Comparison of ENCODE assay signal across 22 cellular contexts in genomic region chr3:72830452-72831217, GRCh38. TPM values are rescaled to one million over a fixed set of nuclear protein-coding genes. Genes with fewer than 3 reads are reported as not detected.
DNase-seq lines count a peak whose midpoint lies in the region; ATAC-seq, FAIRE-seq and TF ChIP-seq lines count a peak whose summit lies in the region.
"Had no signal": no experiment of that assay in that cellular context is flagged by ENCODE, and none has a peak within 500 bp of the region (broad histone marks: within the 10 kb centered on the region; RNA-seq: fewer than 3 reads in every experiment).

No MANE protein-coding gene starts in this region.

- no peak overlapping the region for H3K56ac ChIP-seq in IMR-90 (ENCODE audit: extremely low read depth, insufficient read depth, low read length)

- in situ Hi-C loops in IMR-90 (cut with MboI; ENCODE audit: low sequenced_read_pairs): no loop called here

- H3K4me3 ChIP-seq in IMR-90 (ENCODE audit: insufficient read depth, low read depth, low read length) (no peak overlapping the region), choroid plexus epithelial cell (ENCODE audit: low read depth, low read length) (no peak overlapping the region), pancreas (no peak overlapping the region), suprapubic skin (no peak overlapping the region)
- H3K4me3 ChIP-seq: body of pancreas, gastrocnemius medialis, neural progenitor cell, spleen, upper lobe of left lung had no signal

- H4K20me1 ChIP-seq in IMR-90 (ENCODE audit: insufficient read depth, low read length): no peaks in the 10 kb centered on the region

- H2AFZ ChIP-seq in IMR-90 (replicated peaks; ENCODE audit: low read length, poor library complexity): no peak overlapping the region
- H2AFZ ChIP-seq: neural progenitor cell had no signal

- TF ChIP-seq EP300 in suprapubic skin (IDR thresholded peaks at IDR 0.05): no peak

- no TSS peak for BruUV-seq in IMR-90 (replicated peaks; lab: Mats Ljungman, UMichigan)

- H2BK15ac ChIP-seq in IMR-90 (ENCODE audit: low read depth, low read length): no peak overlapping the region

- H3K36me3 ChIP-seq in IMR-90 (ENCODE audit: control insufficient read depth, insufficient read depth, low read length): peaks cover 4% of the 10 kb centered on the region; the same call in 1 of the 2 replicates
- H3K36me3 ChIP-seq in pancreas: no peaks in the 10 kb centered on the region
- peaks cover 13% of the 10 kb centered on the region for H3K36me3 ChIP-seq in suprapubic skin
- H3K36me3 ChIP-seq: neural progenitor cell had no signal

- FAIRE-seq in pancreas (lab: Jason Lieb, UNC): peak; percentile 17
- FAIRE-seq: endothelial cell of umbilical vein had no signal

- H3K9me1 ChIP-seq in IMR-90 (ENCODE audit: insufficient read depth, low read length): peaks cover 5% of the 10 kb centered on the region

- intact Hi-C loops in IMR-90 (cut with micrococcal nuclease): no loop called here
- intact Hi-C loops in pancreas (cut with DNase I): no loop called here

- H2BK120ac ChIP-seq in IMR-90 (ENCODE audit: low read depth, low read length): no peak overlapping the region

- H3K4ac ChIP-seq in IMR-90 (ENCODE audit: low read depth, low read length): no peak overlapping the region

- no peaks in the 10 kb centered on the region for H3K4me1 ChIP-seq in IMR-90 (ENCODE audit: control insufficient read depth, insufficient read depth, low read length)
- H3K4me1 ChIP-seq in pancreas: no peaks in the 10 kb centered on the region
- no peaks in the 10 kb centered on the region for H3K4me1 ChIP-seq in suprapubic skin
- H3K4me1 ChIP-seq: BE2C, body of pancreas, gastrocnemius medialis, neural progenitor cell, spleen, upper lobe of left lung had no signal

- peaks cover 13 to 14% of the 10 kb centered on the region in 2 experiments; a peak in 3 of 4 replicates for H3K79me1 ChIP-seq in IMR-90 (ENCODE audit: low read depth in 1 of 2, low read length in 2 of 2)

- dilution Hi-C loops in IMR-90 (cut with HindIII; ENCODE audit: low sequenced_read_pairs, unreplicated experiment): no loop called here

- POLR2A ChIA-PET in IMR-90 (lab: Charles Lee; ENCODE audit: unreplicated experiment): no interaction called here

- TF ChIP-seq CTCF in IMR-90 (conservative IDR thresholded peaks at IDR 0.05; ENCODE audit: low read depth, low read length) (no peak), choroid plexus epithelial cell (conservative IDR thresholded peaks at IDR 0.05; ENCODE audit: low read depth, low read length) (no peak), pancreas (IDR thresholded peaks at IDR 0.05) (no peak), suprapubic skin (IDR thresholded peaks at IDR 0.05) (no peak)

- H2AK9ac ChIP-seq in IMR-90 (replicated peaks; ENCODE audit: low read depth, low read length, poor library complexity): no peak overlapping the region

- no peak overlapping the region for H4K5ac ChIP-seq in IMR-90 (ENCODE audit: low read depth, low read length)

- peak; percentile 82 for DNase-seq in IMR-90
- peak; percentile 64 for DNase-seq in choroid plexus epithelial cell (ENCODE audit: low read depth)
- no peak for DNase-seq in pancreas
- DNase-seq in suprapubic skin (ENCODE audit: low spot score in 2 of 2): no peak
- DNase-seq in NAMALWA (ENCODE audit: low spot score): no peak
- DNase-seq: activated CD4-positive, alpha-beta T cell treated with anti-CD3 and anti-CD28 coated beads for 36 hours; BE2C; body of pancreas; COR-L47; gastrocnemius medialis; GOT3; left cardiac atrium; NCI-H1105 treated with DMSO at 0.1 percent for 48 hours; NCI-H2107; NCI-H510A; spleen; stimulated activated CD4-positive, alpha-beta T cell treated with anti-CD3 and anti-CD28 coated beads, Interleukin-4, amount 100 ng/mL, for 4 hours; upper lobe of left lung had no signal

- H3K9me3 ChIP-seq in IMR-90 (ENCODE audit: control insufficient read depth, insufficient read depth, low read length): no peaks in the 10 kb centered on the region
- no peaks in the 10 kb centered on the region for H3K9me3 ChIP-seq in pancreas
- no peaks in the 10 kb centered on the region for H3K9me3 ChIP-seq in suprapubic skin
- H3K9me3 ChIP-seq: BE2C, gastrocnemius medialis, spleen, upper lobe of left lung had no signal

- no peak overlapping the region for H4K91ac ChIP-seq in IMR-90 (ENCODE audit: insufficient read depth, low read depth, low read length)

- ATAC-seq in IMR-90 (ENCODE audit: low read depth): peak; percentile 82
- ATAC-seq in pancreas: no peak
- no peak for ATAC-seq in GM21367 (IDR thresholded peaks at IDR 0.05; ENCODE audit: unreplicated experiment)
- ATAC-seq: activated CD4-positive, alpha-beta T cell treated with anti-CD3 and anti-CD28 coated beads for 36 hours; activated naive CD4-positive, alpha-beta T cell treated with anti-CD3 and anti-CD28 coated beads, Interleukin-2, amount 50 U/mL, for 72 hours; body of pancreas; gastrocnemius medialis; left cardiac atrium had no signal

- no peak for TF ChIP-seq POLR2A in IMR-90 (IDR thresholded peaks at IDR 0.05; ENCODE audit: low read depth, low read length)
- TF ChIP-seq POLR2A in suprapubic skin (IDR thresholded peaks at IDR 0.05): no peak

- no peak overlapping the region for H3K4me2 ChIP-seq in IMR-90 (ENCODE audit: low read depth, low read length)
- H3K4me2 ChIP-seq: neural progenitor cell had no signal

- H3K14ac ChIP-seq in IMR-90 (replicated peaks; ENCODE audit: low read depth, low read length): no peak overlapping the region

- CTCF ChIA-PET in IMR-90 (lab: Yijun Ruan, JAX): interaction anchor here (0.5 to 0.9 kb wide), 3 partner anchors 12 to 1738 kb away, joined by 3 to 4 read pairs (median 4); no protein-coding TSS in a partner anchor

- no peak overlapping the region for H2AK5ac ChIP-seq in IMR-90 (ENCODE audit: low read depth, low read length)

- no peak overlapping the region for H3K9ac ChIP-seq in IMR-90 (ENCODE audit: low read depth, low read length)
- H3K9ac ChIP-seq: neural progenitor cell had no signal

- H3K18ac ChIP-seq in IMR-90 (ENCODE audit: low read depth, low read length): no peak overlapping the region

- H4K8ac ChIP-seq in IMR-90 (ENCODE audit: low read depth in 2 of 2, low read length in 2 of 2): no peak overlapping the region

- TF ChIP-seq RAD21 in IMR-90 (IDR thresholded peaks at IDR 0.05; ENCODE audit: low read length): no peak

- H3K23ac ChIP-seq in IMR-90 (ENCODE audit: low read depth, low read length): no peak overlapping the region

- H2BK20ac ChIP-seq in IMR-90 (ENCODE audit: low read depth, low read length): no peak overlapping the region

- H3K27me3 ChIP-seq in IMR-90 (ENCODE audit: control insufficient read depth, insufficient read depth, low read length): no peaks in the 10 kb centered on the region
- H3K27me3 ChIP-seq in pancreas: no peaks in the 10 kb centered on the region
- no peaks in the 10 kb centered on the region for H3K27me3 ChIP-seq in suprapubic skin
- H3K27me3 ChIP-seq: BE2C, body of pancreas, gastrocnemius medialis, neural progenitor cell, spleen, upper lobe of left lung had no signal

- H2BK5ac ChIP-seq in IMR-90 (ENCODE audit: low read depth, low read length, poor library complexity, severe bottlenecking): peak overlapping the region; percentile 83

- H3K27ac ChIP-seq in IMR-90 (ENCODE audit: insufficient read depth, low read length) (no peak overlapping the region), pancreas (no peak overlapping the region), suprapubic skin (no peak overlapping the region)
- H3K27ac ChIP-seq: body of pancreas, gastrocnemius medialis, neural progenitor cell, spleen, upper lobe of left lung had no signal

TF ChIP-seq in IMR-90, 13 proteins besides CTCF, POLR2A, EP300 and RAD21:
- no peak for TF ChIP-seq RCOR1 (IDR thresholded peaks at IDR 0.05; ENCODE audit: insufficient replicate concordance, low read length)
- TF ChIP-seq FOS (IDR thresholded peaks at IDR 0.05; ENCODE audit: low read depth, low read length): peak; percentile 59; the same call in 1 of the 2 replicates
- peak; percentile 96 for TF ChIP-seq MAFK (IDR thresholded peaks at IDR 0.05; ENCODE audit: low read depth, low read length)

RNA-seq across cellular contexts. Expression of gene SHQ1, which starts 17.6 kb away (rescaled TPM):
- total RNA-seq in IMR-90 (2012; rRNA removed) (19.4 and 28.6 TPM in 2 replicates), pancreas (10 to 100 TPM in 2 of 6 donors, 1 to 10 TPM in 4; 5.5 to 13.4 (median 8.9) TPM), suprapubic skin (10 to 100 TPM in 3 of 4 donors, 1 to 10 TPM in 1; 8.7 to 26.1 (median 13.5) TPM)
- polyA plus RNA-seq in IMR-90 (2012; rRNA removed) (8.1 and 10.4 TPM in 2 replicates), pancreas (1 to 10 TPM; 4.1 to 7.1 TPM)
- 3.2 and 4.4 TPM in 2 replicates for polyA plus RNA-seq in IMR-90 (2012; cell fraction: cytosol; rRNA removed)
- 1.8 and 9.9 TPM in 2 replicates for polyA plus RNA-seq in IMR-90 (2012; cell fraction: nucleus; rRNA removed; ENCODE audit: low replicate concordance)

RNA-seq across cellular contexts. Expression of gene GXYLT2, which starts 57.2 kb away (rescaled TPM):
- total RNA-seq in IMR-90 (2012; rRNA removed) (11.1 and 11.4 TPM in 2 replicates), pancreas (1 to 10 TPM; 2.4 to 7.5 (median 4.2) TPM), suprapubic skin (10 to 100 TPM in 1 of 4 donors, 1 to 10 TPM in 2, under 1 TPM in 1; 0.72 to 18.6 (median 2.1) TPM)
- polyA plus RNA-seq in IMR-90 (2012; rRNA removed) (4.8 and 5.7 TPM in 2 replicates), pancreas (under 1 TPM; 0.19 to 0.87 TPM)
- 3.4 and 4.0 TPM in 2 replicates for polyA plus RNA-seq in IMR-90 (2012; cell fraction: cytosol; rRNA removed)
- 1.4 and 7.8 TPM in 2 replicates for polyA plus RNA-seq in IMR-90 (2012; cell fraction: nucleus; rRNA removed; ENCODE audit: low replicate concordance)

Comparison
In these comparisons a context has a peak if more than half of its experiments do, and no peak if none do; other contexts are left out.
1. DNase-seq: peak in IMR-90 (single experiment) and choroid plexus epithelial cell (single experiment); none in pancreas (0 of 6), suprapubic skin (0 of 2) and NAMALWA (single experiment).